ENCODE assay signal across 18 cellular contexts in the genomic region with DNA sequence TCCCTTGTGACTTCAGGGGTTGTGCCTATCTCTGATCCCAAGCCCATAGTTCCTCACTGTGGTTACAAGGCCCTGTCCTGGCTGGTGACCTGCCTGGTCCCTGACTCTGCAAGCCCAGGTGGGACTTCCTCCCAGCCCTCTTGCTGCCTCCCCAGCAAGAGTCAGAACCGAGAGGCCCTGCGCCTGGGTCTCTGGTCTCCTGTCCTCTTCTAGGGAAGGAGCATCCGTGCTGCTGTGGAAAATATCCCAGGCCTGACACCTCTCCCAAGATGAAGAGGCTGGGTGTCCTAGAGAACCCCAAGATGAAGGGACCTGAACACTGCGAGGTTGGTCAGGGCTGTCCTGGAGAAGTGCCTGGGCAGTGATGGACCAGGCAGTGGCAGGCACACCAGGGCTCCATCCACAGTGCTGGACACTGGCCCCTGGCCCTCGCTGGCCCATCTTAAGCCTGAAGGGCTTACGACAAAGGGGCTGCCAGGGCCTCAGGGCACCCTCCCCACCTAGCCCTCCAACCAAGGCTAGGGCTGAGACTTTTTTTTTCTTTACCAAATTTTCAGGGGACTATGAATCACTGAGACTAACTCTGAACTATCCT. TPM values are rescaled to one million over a fixed set of nuclear protein-coding genes. Genes with fewer than 3 reads are reported as not detected.
DNase-seq lines count a peak whose midpoint lies in the region; ATAC-seq, FAIRE-seq and TF ChIP-seq lines count a peak whose summit lies in the region.
"Had no signal": no experiment of that assay in that cellular context is flagged by ENCODE, and none has a peak within 500 bp of the region (broad histone marks: within the 10 kb centered on the region; RNA-seq: fewer than 3 reads in every experiment).

No MANE protein-coding gene starts in this region.

- CTCF ChIA-PET in A549 (lab: Yijun Ruan, JAX): interaction anchor here (0.6 to 2.6 kb wide), 27 partner anchors 10 to 207 kb away, joined by 3 to 39 read pairs (median 4); a partner anchor contains a TSS
- CTCF ChIA-PET in Caco-2 (lab: Charles Lee): interaction anchor here (0.7 to 1.7 kb wide), 18 partner anchors 10 to 972 kb away, joined by 3 to 12 read pairs (median 4); no protein-coding TSS in a partner anchor

- no peak for TF ChIP-seq POLR2A in A549 (IDR thresholded peaks at IDR 0.05; ENCODE audit: low read length)

- H3K27ac ChIP-seq in A549 (peak overlapping the region in 1 of 2 experiments; percentile 76; a peak in 5 of 6 replicates), GM23248 (no peak overlapping the region), WERI-Rb-1 (peak overlapping the region; percentile 16)
- H3K27ac ChIP-seq: gastrocnemius medialis, transverse colon had no signal

- H3K79me2 ChIP-seq in GM23248 (ENCODE audit: insufficient read depth): no peaks in the 10 kb centered on the region

- H2AFZ ChIP-seq in GM23248: peak overlapping the region; percentile 54

- H3K4me2 ChIP-seq in A549: no peak overlapping the region
- H3K4me2 ChIP-seq in GM23248 (ENCODE audit: unreplicated experiment): no peak overlapping the region

- H3K9me3 Mint-ChIP-seq in Caco-2 (ENCODE audit: unreplicated experiment): no peaks in the 10 kb centered on the region
- H3K9me3 Mint-ChIP-seq: activated CD4-positive, alpha-beta memory T cell treated with anti-CD3 and anti-CD28 coated beads, Interleukin-2, amount 10 ng/mL, durations not matched to agents 7 days and 5 days; CD8-positive, alpha-beta T cell; endodermal cell had no signal

- H3K27ac Mint-ChIP-seq in Caco-2 (ENCODE audit: unreplicated experiment): no peak overlapping the region
- H3K27ac Mint-ChIP-seq: activated CD4-positive, alpha-beta memory T cell treated with anti-CD3 and anti-CD28 coated beads, Interleukin-2, amount 10 ng/mL, durations not matched to agents 7 days and 5 days; CD8-positive, alpha-beta T cell; endodermal cell had no signal

- H3K4me1 ChIP-seq in A549 (peaks cover 17% of the 10 kb centered on the region), GM23248 (ENCODE audit: insufficient read depth) (peaks cover 20% of the 10 kb centered on the region), mucosa of descending colon (ENCODE audit: low read depth) (peaks cover 3% of the 10 kb centered on the region), Caco-2 (no peaks in the 10 kb centered on the region)

- peaks cover 8% of the 10 kb centered on the region for H3K36me3 Mint-ChIP-seq in Caco-2 (ENCODE audit: insufficient read depth, unreplicated experiment)
- H3K36me3 Mint-ChIP-seq: CD8-positive, alpha-beta T cell had no signal

- no peak overlapping the region for H3K4me3 Mint-ChIP-seq in Caco-2 (ENCODE audit: unreplicated experiment)
- H3K4me3 Mint-ChIP-seq: activated CD4-positive, alpha-beta memory T cell treated with anti-CD3 and anti-CD28 coated beads, Interleukin-2, amount 10 ng/mL, durations not matched to agents 7 days and 5 days; CD8-positive, alpha-beta T cell; endodermal cell had no signal

- TF ChIP-seq CTCF in A549 (IDR thresholded peaks at IDR 0.05) (no peak), WERI-Rb-1 (IDR thresholded peaks at IDR 0.05; ENCODE audit: low read depth, low read length) (no peak), mucosa of descending colon (IDR thresholded peaks at IDR 0.05) (no peak), Caco-2 (IDR thresholded peaks at IDR 0.05; ENCODE audit: insufficient read depth in 1 of 2, low read depth in 1 of 2, low read length in 1 of 2, severe bottlenecking in 1 of 2, unreplicated experiment in 1 of 2) (no peak)

- H3K4me3 ChIP-seq in A549 (no peak overlapping the region), GM23248 (no peak overlapping the region), WERI-Rb-1 (ENCODE audit: low read depth, low read length) (no peak overlapping the region), mucosa of descending colon (no peak overlapping the region), Caco-2 (ENCODE audit: low read depth, low read length) (no peak overlapping the region)
- H3K4me3 ChIP-seq: gastrocnemius medialis, transverse colon had no signal

- H3K9ac ChIP-seq in GM23248: peak overlapping the region; percentile 59; the same call in 1 of the 2 replicates

- no peaks in the 10 kb centered on the region for H3K4me1 Mint-ChIP-seq in Caco-2 (ENCODE audit: low read depth, unreplicated experiment)
- H3K4me1 Mint-ChIP-seq: endodermal cell had no signal

- POLR2A ChIA-PET in A549 (lab: Yijun Ruan, JAX) (interaction anchor here (1.2 kb wide), 1 partner anchor 66 kb away, joined by 4 read pairs; a partner anchor contains a TSS), Caco-2 (lab: Charles Lee) (no interaction called here)

- BruUV-seq in Caco-2 (replicated peaks; lab: Mats Ljungman, UMichigan): no TSS peak

- no peak for DNase-seq in A549 (ENCODE audit: low read depth in 1 of 2, low spot score in 1 of 2)
- no peak for DNase-seq in GM23248
- DNase-seq in WERI-Rb-1: no peak
- DNase-seq in mucosa of descending colon: peak in 2 of 3 donors; percentile 21 to 43
- DNase-seq in DMS 273 treated with DMSO at 0.1 percent for 48 hours (lab: John Stamatoyannopoulos, UW): no peak
- no peak for DNase-seq in Caco-2
- DNase-seq in NCI-H187 (lab: John Stamatoyannopoulos, UW): no peak
- no peak for DNase-seq in head of caudate nucleus
- DNase-seq: NCI-H1694 had no signal

- TF ChIP-seq EP300 in A549 (IDR thresholded peaks at IDR 0.05): no peak

- H3K27me3 ChIP-seq in GM23248 (replicated peaks; ENCODE audit: insufficient read depth) (no peaks in the 10 kb centered on the region), WERI-Rb-1 (ENCODE audit: insufficient read depth, low read depth, severe bottlenecking) (no peaks in the 10 kb centered on the region), Caco-2 (replicated peaks; ENCODE audit: control insufficient read depth, insufficient read depth, low read length) (no peaks in the 10 kb centered on the region)
- H3K27me3 ChIP-seq: gastrocnemius medialis, transverse colon had no signal

- in situ Hi-C loops in GM23248 (cut with MboI): no loop called here

- no peaks in the 10 kb centered on the region for H4K20me1 ChIP-seq in GM23248 (ENCODE audit: insufficient read depth)

- H3K9me2 ChIP-seq in GM23248 (ENCODE audit: insufficient read depth): no peaks in the 10 kb centered on the region

- H3K27me3 Mint-ChIP-seq in Caco-2 (ENCODE audit: insufficient read depth, unreplicated experiment): no peaks in the 10 kb centered on the region
- H3K27me3 Mint-ChIP-seq: activated CD4-positive, alpha-beta memory T cell treated with anti-CD3 and anti-CD28 coated beads, Interleukin-2, amount 10 ng/mL, durations not matched to agents 7 days and 5 days had no signal

- no peak for FAIRE-seq in A549 (lab: Jason Lieb, UNC)
- FAIRE-seq: G401.6, H54 had no signal

- WGBS in A549 (ENCODE audit: missing lambda C conversion rate): 94% methylated on average over 2 of the region's 6 CpGs
- 59 to 72% methylated on average over 6 of the region's 6 CpGs for WGBS in GM23248 (ENCODE audit: low coverage in 1 of 2, low lambda C conversion rate in 2 of 2, missing lambda C conversion rate in 2 of 2), 2 experiments

- peaks cover 20% of the 10 kb centered on the region for H3F3A ChIP-seq in GM23248 (ENCODE audit: insufficient read depth)

- no peak for TF ChIP-seq RAD21 in A549 (conservative IDR thresholded peaks at IDR 0.05 in 1 of 2, IDR thresholded peaks at IDR 0.05 in 1 of 2)

- peak; percentile 11 to 24; a peak in 3 of 6 replicates for ATAC-seq in A549
- ATAC-seq in mucosa of descending colon: no peak

- intact Hi-C loops in mucosa of descending colon (cut with DNase I, micrococcal nuclease) (no loop called here), Caco-2 (cut with micrococcal nuclease; ENCODE audit: unreplicated experiment) (no loop called here), head of caudate nucleus (cut with DNase I) (no loop called here)

- H3K36me3 ChIP-seq in GM23248 (ENCODE audit: low read depth) (no peaks in the 10 kb centered on the region), WERI-Rb-1 (no peaks in the 10 kb centered on the region), mucosa of descending colon (ENCODE audit: low read depth) (no peaks in the 10 kb centered on the region), Caco-2 (ENCODE audit: control insufficient read depth, insufficient read depth, low read length) (no peaks in the 10 kb centered on the region)
- H3K36me3 ChIP-seq: gastrocnemius medialis, transverse colon had no signal

- H3K9me3 ChIP-seq in A549 (no peaks in the 10 kb centered on the region), GM23248 (ENCODE audit: low read depth) (no peaks in the 10 kb centered on the region), WERI-Rb-1 (ENCODE audit: severe bottlenecking) (no peaks in the 10 kb centered on the region), mucosa of descending colon (no peaks in the 10 kb centered on the region), Caco-2 (no peaks in the 10 kb centered on the region)
- H3K9me3 ChIP-seq: gastrocnemius medialis, transverse colon had no signal

TF ChIP-seq in A549, 52 proteins besides CTCF, POLR2A, EP300 and RAD21 (continues in another document):
- TF ChIP-seq RNF2 (IDR thresholded peaks at IDR 0.05; ENCODE audit: borderline replicate concordance, low read depth): no peak
- no peak for TF ChIP-seq HOXA7 (CRISPR knock-in tag; IDR thresholded peaks at IDR 0.05)
- TF ChIP-seq FOXS1 (CRISPR knock-in tag; IDR thresholded peaks at IDR 0.05): no peak
- no peak for TF ChIP-seq MAZ (IDR thresholded peaks at IDR 0.05; ENCODE audit: borderline replicate concordance, low read depth, low read length)
- TF ChIP-seq HOXB13 (CRISPR knock-in tag; IDR thresholded peaks at IDR 0.05; ENCODE audit: low read depth): no peak

RNA-seq across cellular contexts. Expression of a gene that starts 32.7 kb away (rescaled TPM):
- polyA plus RNA-seq in A549 (2011; rRNA removed) (0.20 and 0.45 TPM in 2 replicates), A549 (2017; fragmentation: RNase III; extraction: RNeasy Plus Mini Kit Qiagen cat#74134 plus additional on column Dnase treatment) (0.53 to 0.76 TPM (median 0.54 TPM) in 3 replicates), GM23248 (2016; fragmentation: Nextera tagmentation; extraction: Ambion mirVana) (0.37 and 0.60 TPM in 2 replicates)
- 0.63 and 0.83 TPM in 2 replicates for polyA plus RNA-seq in A549 (2012; cell fraction: cytosol; rRNA removed)
- 1.7 and 2.2 TPM in 2 replicates for polyA plus RNA-seq in A549 (2012; cell fraction: nucleus; rRNA removed)
- 0.24 and 0.87 TPM in 2 replicates for polyA minus RNA-seq in A549 (2011; rRNA and poly(A)+ RNA removed)
- 1.3 TPM in 1 of 2 replicates, not detected in the other for total RNA-seq in GM23248 (2014; rRNA removed; shearing (Covaris generic))
- total RNA-seq in mucosa of descending colon (1 to 10 TPM in 2 of 3 donors, under 1 TPM in 1; 0.87 to 4.6 (median 1.9) TPM), Caco-2 (2022) (5.1 and 6.8 TPM in 2 replicates)
- total RNA-seq: activated CD4-positive, alpha-beta memory T cell treated with anti-CD3 and anti-CD28 coated beads, Interleukin-2, amount 10 ng/mL, durations not matched to agents 7 days and 5 days; CD8-positive, alpha-beta T cell had no signal
- polyA plus RNA-seq: neural cell had no signal

RNA-seq across cellular contexts. Expression of a gene that starts 47.0 kb away (rescaled TPM):
- polyA plus RNA-seq in A549 (2011; rRNA removed): not detected in 2 replicates
- polyA plus RNA-seq in A549 (2012; cell fraction: cytosol; rRNA removed): 0.09 and 0.13 TPM in 2 replicates
- not detected in 2 replicates for polyA plus RNA-seq in A549 (2012; cell fraction: nucleus; rRNA removed)
- polyA plus RNA-seq in A549 (2017; fragmentation: RNase III; extraction: RNeasy Plus Mini Kit Qiagen cat#74134 plus additional on column Dnase treatment): 0.25 TPM in 1 of 3 replicates, not detected in the others
- polyA minus RNA-seq in A549 (2011; rRNA and poly(A)+ RNA removed): not detected in 2 replicates
- total RNA-seq in GM23248 (2014; rRNA removed; shearing (Covaris generic)): not detected in 2 replicates
- 0.68 TPM in 1 of 2 replicates, not detected in the other for polyA plus RNA-seq in GM23248 (2016; fragmentation: Nextera tagmentation; extraction: Ambion mirVana)
- 1 to 10 TPM in 2 of 3 donors, under 1 TPM in 1; 0.32 to 3.1 (median 1.2) TPM for total RNA-seq in mucosa of descending colon
- total RNA-seq in Caco-2 (2022): 13.0 and 13.8 TPM in 2 replicates
- total RNA-seq: activated CD4-positive, alpha-beta memory T cell treated with anti-CD3 and anti-CD28 coated beads, Interleukin-2, amount 10 ng/mL, durations not matched to agents 7 days and 5 days; CD8-positive, alpha-beta T cell; HT1080 had no signal

Comparison
In these comparisons a context has a peak if more than half of its experiments do, and no peak if none do; other contexts are left out.
1. DNase-seq: peak in mucosa of descending colon (2 of 3); none in A549 (0 of 2), GM23248 (single experiment), WERI-Rb-1 (single experiment), DMS 273 treated with DMSO at 0.1 percent for 48 hours (single experiment), Caco-2 (0 of 2), NCI-H187 (0 of 2) and head of caudate nucleus (0 of 42).